Comparison of ENCODE assay signal across 8 cellular contexts in genomic region chr16:10509534-10510025, GRCh38.
DNase-seq lines count a peak whose midpoint lies in the region; ATAC-seq lines count a peak whose summit lies in the region.

No MANE protein-coding gene starts in this region.

- DNase-seq in C1 segment of cervical spinal cord (lab: John Stamatoyannopoulos, UW): peak in 12 of 14 donors; percentile 1 to 68 (median 28)
- peak; percentile 34 for DNase-seq in NCI-H748 treated with DMSO at 0.1 percent for 48 hours (lab: John Stamatoyannopoulos, UW)
- DNase-seq in activated CD4-positive, alpha-beta T cell treated with anti-CD3 and anti-CD28 coated beads, Interleukin-2, amount 50 U/mL, for 4 hours: peak; percentile 28 to 40
- DNase-seq in ecto neural progenitor cell (ENCODE audit: low spot score): peak; percentile 62
- DNase-seq in lung microvascular endothelial cell (ENCODE audit: low read depth in 2 of 2): peak; percentile 85 to 87
- DNase-seq in stimulated activated CD8-positive, alpha-beta memory T cell treated with anti-CD3 and anti-CD28 coated beads, Interleukin-4, amount 100 ng/mL, for 1 hour (ENCODE audit: low read depth in 2 of 2, low spot score in 1 of 2): peak; percentile 20 to 32

- ATAC-seq in GM19328 (IDR thresholded peaks at IDR 0.05; ENCODE audit: unreplicated experiment): peak; percentile 58
- peak; percentile 56 for ATAC-seq in HG03469 (IDR thresholded peaks at IDR 0.05; ENCODE audit: unreplicated experiment)

Comparison
In these comparisons a context has a peak if more than half of its experiments do, and no peak if none do; other contexts are left out.
1. Peak in every context shown above with its lines: DNase-seq and ATAC-seq.
2. DNase-seq: peak in every context shown above with its lines; median percentile 86 in lung microvascular endothelial cell; 62 in ecto neural progenitor cell; 34 in NCI-H748 treated with DMSO at 0.1 percent for 48 hours; 34 in activated CD4-positive, alpha-beta T cell treated with anti-CD3 and anti-CD28 coated beads, Interleukin-2, amount 50 U/mL, for 4 hours; 28 in C1 segment of cervical spinal cord; 26 in stimulated activated CD8-positive, alpha-beta memory T cell treated with anti-CD3 and anti-CD28 coated beads, Interleukin-4, amount 100 ng/mL, for 1 hour.